8 cellular contexts compared by ENCODE assay signal in genomic region chr14:51094282-51094821, GRCh38. TPM values are rescaled to one million over a fixed set of nuclear protein-coding genes. Genes with fewer than 3 reads are reported as not detected.
A peak's percentile ranks its signal among the peaks of the same experiment; 100 is the strongest.
DNase-seq lines count a peak whose midpoint lies in the region; ATAC-seq and TF ChIP-seq lines count a peak whose summit lies in the region.

No MANE protein-coding gene starts in this region.

- H3K36me3 Mint-ChIP-seq in immature natural killer cell: no peaks in the 10 kb centered on the region

- DNase-seq in NCI-H1092 treated with DMSO at 0.1 percent for 48 hours (lab: John Stamatoyannopoulos, UW) (peak; percentile 71), immature natural killer cell (peak in 1 of 3 donors; percentile 2)
- peak; percentile 8 for DNase-seq in stimulated activated CD4-positive, alpha-beta T cell treated with anti-CD3 and anti-CD28 coated beads, Interleukin-1b, Interleukin-23, amount 100 ng/mL, for 48 hours

- H3K9me3 Mint-ChIP-seq in immature natural killer cell: no peaks in the 10 kb centered on the region

- ATAC-seq in HG03025 (IDR thresholded peaks at IDR 0.05; ENCODE audit: low FRiP score, unreplicated experiment) (no peak), HG02763 (IDR thresholded peaks at IDR 0.05; ENCODE audit: unreplicated experiment) (no peak), HG02623 (IDR thresholded peaks at IDR 0.05; ENCODE audit: unreplicated experiment) (no peak)

- peaks cover 3 to 24% (median 23%) of the 10 kb centered on the region in 3 donors for H3K27me3 Mint-ChIP-seq in immature natural killer cell (ENCODE audit: low read depth in 3 of 3)

- H3K4me1 Mint-ChIP-seq in immature natural killer cell: peaks cover 20 to 22% of the 10 kb centered on the region in 2 donors

- no peak for TF ChIP-seq CTCF in GM12875 (IDR thresholded peaks at IDR 0.05; ENCODE audit: borderline replicate concordance, insufficient read depth, low read depth, low read length)

- no peak overlapping the region for H3K27ac Mint-ChIP-seq in immature natural killer cell

- peak overlapping the region; percentile 88 to 92 (median 91) for H3K4me3 Mint-ChIP-seq in immature natural killer cell

- H3K27ac ChIP-seq in angular gyrus (ENCODE audit: low read depth, low read length): peak overlapping the region; percentile 98

- H3K4me3 ChIP-seq in GM12875 (ENCODE audit: low read depth, low read length): peak overlapping the region; percentile 68

RNA-seq across cellular contexts. Expression of gene TRIM9, which starts 0.6 kb away (rescaled TPM):
- under 1 TPM in 1 of 3 donors, not detected in 2; 0.17 TPM for polyA plus RNA-seq in immature natural killer cell
